ENCODE assay signal across 15 cellular contexts in the genomic region with DNA sequence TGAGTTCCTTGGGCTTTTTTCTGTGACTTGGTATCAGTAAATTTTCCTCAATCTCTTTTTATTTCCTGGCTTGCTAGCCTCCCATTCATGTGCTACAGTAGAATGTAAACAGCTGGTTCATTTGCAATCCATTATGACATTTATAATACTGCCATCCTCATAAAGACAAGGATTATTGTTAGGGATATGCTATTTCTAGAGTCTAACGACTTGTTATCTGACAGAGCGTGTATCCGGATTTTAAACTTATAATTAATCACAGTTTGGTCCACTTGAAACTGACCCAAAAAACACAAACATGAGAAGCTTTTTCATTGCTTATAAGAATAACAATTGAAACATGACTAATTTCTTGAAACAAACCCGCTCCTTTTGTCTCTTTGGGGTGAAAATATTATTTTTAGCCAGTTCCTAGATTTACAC.
DNase-seq lines count a peak whose midpoint lies in the region; ATAC-seq, FAIRE-seq and TF ChIP-seq lines count a peak whose summit lies in the region.
"Had no signal": no experiment of that assay in that cellular context is flagged by ENCODE, and none has a peak within 500 bp of the region (broad histone marks: within the 10 kb centered on the region; RNA-seq: fewer than 3 reads in every experiment).

No MANE protein-coding gene starts in this region.

- H3K18ac ChIP-seq in mesenchymal stem cell (ENCODE audit: low read depth in 1 of 2, low read length in 2 of 2): no peak overlapping the region

- H3K4me2 ChIP-seq in astrocyte (ENCODE audit: low read length): peak overlapping the region; percentile 57
- H3K4me2 ChIP-seq in mesenchymal stem cell (ENCODE audit: low read length, poor library complexity, severe bottlenecking): peak overlapping the region; percentile 11

- H3K4me1 ChIP-seq in astrocyte (ENCODE audit: insufficient read depth, low read length) (peaks cover 17% of the 10 kb centered on the region), mesenchymal stem cell (ENCODE audit: control insufficient read depth, insufficient read depth, low read depth, low read length) (no peaks in the 10 kb centered on the region)
- H3K4me1 ChIP-seq: Caco-2, psoas muscle had no signal

- H3K14ac ChIP-seq in mesenchymal stem cell (ENCODE audit: low read length in 2 of 2): no peak overlapping the region

- H3K79me1 ChIP-seq in mesenchymal stem cell (replicated peaks; ENCODE audit: low read length, poor library complexity, severe bottlenecking): no peaks in the 10 kb centered on the region

- no peaks in the 10 kb centered on the region for H3K4me1 Mint-ChIP-seq in astrocyte (ENCODE audit: low read depth, unreplicated experiment)
- no peaks in the 10 kb centered on the region for H3K4me1 Mint-ChIP-seq in activated T-cell treated with anti-CD3 and anti-CD28 coated beads, Interleukin-2, amount 50 U/mL, for 72 hours (ENCODE audit: low read depth)
- H3K4me1 Mint-ChIP-seq in activated CD4-positive, alpha-beta T cell treated with anti-CD3 and anti-CD28 coated beads, Interleukin-2, amount 10 ng/mL, durations not matched to agents 7 days and 5 days: no peaks in the 10 kb centered on the region

- no peaks in the 10 kb centered on the region for H4K20me1 ChIP-seq in astrocyte (ENCODE audit: insufficient read depth, low read length)

- ATAC-seq in HG02885 (IDR thresholded peaks at IDR 0.05; ENCODE audit: poor library complexity, unreplicated experiment): peak; percentile 38
- no peak for ATAC-seq in activated T-cell treated with anti-CD3 and anti-CD28 coated beads, Interleukin-2, amount 50 U/mL, for 72 hours (replicated peaks in 1 of 2)
- ATAC-seq: activated CD8-positive, alpha-beta T cell treated with anti-CD3 and anti-CD28 coated beads for 36 hours; PC-3; psoas muscle had no signal

- H3K27me3 Mint-ChIP-seq in astrocyte (ENCODE audit: low read depth, unreplicated experiment): no peaks in the 10 kb centered on the region
- H3K27me3 Mint-ChIP-seq in activated T-cell treated with anti-CD3 and anti-CD28 coated beads, Interleukin-2, amount 50 U/mL, for 72 hours (ENCODE audit: low read depth): peaks cover 12% of the 10 kb centered on the region
- no peaks in the 10 kb centered on the region for H3K27me3 Mint-ChIP-seq in activated CD4-positive, alpha-beta T cell treated with anti-CD3 and anti-CD28 coated beads, Interleukin-2, amount 10 ng/mL, durations not matched to agents 7 days and 5 days

- no peak overlapping the region for H3K4ac ChIP-seq in mesenchymal stem cell (ENCODE audit: low read depth in 1 of 2, low read length in 2 of 2)

- no peak overlapping the region for H4K8ac ChIP-seq in mesenchymal stem cell (ENCODE audit: low read length)

- no peak overlapping the region for H3K9ac ChIP-seq in astrocyte (ENCODE audit: low read length)
- H3K9ac ChIP-seq in mesenchymal stem cell (ENCODE audit: low read length): no peak overlapping the region

- H3K4me3 ChIP-seq in astrocyte (ENCODE audit: insufficient read depth, low read depth, low read length) (no peak overlapping the region), mesenchymal stem cell (ENCODE audit: insufficient read depth in 1 of 2, low read depth in 1 of 2, low read length in 2 of 2) (no peak overlapping the region)
- H3K4me3 ChIP-seq: psoas muscle had no signal

- H3K27me3 ChIP-seq in astrocyte (ENCODE audit: insufficient read depth, low read length): no peaks in the 10 kb centered on the region
- no peaks in the 10 kb centered on the region for H3K27me3 ChIP-seq in mesenchymal stem cell (ENCODE audit: control insufficient read depth in 1 of 2, insufficient read depth in 1 of 2, low read length in 2 of 2)
- H3K27me3 ChIP-seq: dorsolateral prefrontal cortex had no signal

- no peaks in the 10 kb centered on the region for H3K9me3 ChIP-seq in astrocyte (ENCODE audit: insufficient read depth, low read depth, low read length)
- H3K9me3 ChIP-seq in mesenchymal stem cell (ENCODE audit: control insufficient read depth, low read length): peaks cover 4% of the 10 kb centered on the region
- H3K9me3 ChIP-seq: Caco-2, psoas muscle had no signal

- H2BK120ac ChIP-seq in mesenchymal stem cell (ENCODE audit: low read depth, low read length): no peak overlapping the region

- no peaks in the 10 kb centered on the region for H3K9me3 Mint-ChIP-seq in astrocyte (ENCODE audit: unreplicated experiment)
- H3K9me3 Mint-ChIP-seq in activated T-cell treated with anti-CD3 and anti-CD28 coated beads, Interleukin-2, amount 50 U/mL, for 72 hours: no peaks in the 10 kb centered on the region
- H3K9me3 Mint-ChIP-seq in activated CD4-positive, alpha-beta T cell treated with anti-CD3 and anti-CD28 coated beads, Interleukin-2, amount 10 ng/mL, durations not matched to agents 7 days and 5 days: no peaks in the 10 kb centered on the region

- H3K36me3 ChIP-seq in astrocyte (ENCODE audit: insufficient read depth, low read length) (no peaks in the 10 kb centered on the region), mesenchymal stem cell (ENCODE audit: control insufficient read depth in 1 of 2, insufficient read depth in 2 of 2, low read depth in 1 of 2, low read length in 2 of 2) (no peaks in the 10 kb centered on the region)

- H2AK5ac ChIP-seq in mesenchymal stem cell (ENCODE audit: low read length, severe bottlenecking): no peak overlapping the region

- H3K36me3 Mint-ChIP-seq in astrocyte (ENCODE audit: low read depth, unreplicated experiment): no peaks in the 10 kb centered on the region
- no peaks in the 10 kb centered on the region for H3K36me3 Mint-ChIP-seq in activated T-cell treated with anti-CD3 and anti-CD28 coated beads, Interleukin-2, amount 50 U/mL, for 72 hours (ENCODE audit: insufficient read depth in 2 of 2)
- no peaks in the 10 kb centered on the region for H3K36me3 Mint-ChIP-seq in activated CD4-positive, alpha-beta T cell treated with anti-CD3 and anti-CD28 coated beads, Interleukin-2, amount 10 ng/mL, durations not matched to agents 7 days and 5 days (ENCODE audit: low read depth)
- H3K36me3 Mint-ChIP-seq: activated naive CD8-positive, alpha-beta T cell had no signal

- DNase-seq in GM04503 (ENCODE audit: low read depth) (peak; percentile 26), astrocyte (ENCODE audit: low read depth) (peak; percentile 82), mesenchymal stem cell (peak; percentile 34), anterior cingulate cortex (lab: John Stamatoyannopoulos, UW) (no peak)
- DNase-seq in activated CD4-positive, alpha-beta T cell treated with anti-CD3 and anti-CD28 coated beads, Interleukin-2, amount 50 U/mL, for 1 hour: no peak
- DNase-seq in activated T-cell treated with anti-CD3 and anti-CD28 coated beads, Interleukin-2, amount 50 U/mL, for 72 hours: no peak
- DNase-seq in activated CD4-positive, alpha-beta T cell treated with anti-CD3 and anti-CD28 coated beads, Interleukin-2, amount 10 ng/mL, durations not matched to agents 7 days and 5 days: no peak
- DNase-seq: activated CD8-positive, alpha-beta T cell treated with anti-CD3 and anti-CD28 coated beads for 36 hours; Caco-2; dorsolateral prefrontal cortex; NCI-H1694; PC-3; psoas muscle had no signal

- H3K27ac Mint-ChIP-seq in astrocyte (ENCODE audit: unreplicated experiment): no peak overlapping the region
- no peak overlapping the region for H3K27ac Mint-ChIP-seq in activated T-cell treated with anti-CD3 and anti-CD28 coated beads, Interleukin-2, amount 50 U/mL, for 72 hours
- no peak overlapping the region for H3K27ac Mint-ChIP-seq in activated CD4-positive, alpha-beta T cell treated with anti-CD3 and anti-CD28 coated beads, Interleukin-2, amount 10 ng/mL, durations not matched to agents 7 days and 5 days
- H3K27ac Mint-ChIP-seq: activated CD8-positive, alpha-beta T cell treated with anti-CD3 and anti-CD28 coated beads for 36 hours; activated naive CD8-positive, alpha-beta T cell had no signal

- no peak overlapping the region for H2BK15ac ChIP-seq in mesenchymal stem cell (ENCODE audit: low read depth, poor library complexity, severe bottlenecking)

- no peak overlapping the region for H3K23ac ChIP-seq in mesenchymal stem cell (ENCODE audit: low read length in 2 of 2)

- H4K91ac ChIP-seq in mesenchymal stem cell (ENCODE audit: low read length): no peak overlapping the region

- H3K79me2 ChIP-seq in astrocyte (ENCODE audit: insufficient read depth, low read length): no peaks in the 10 kb centered on the region

- no peak overlapping the region for H2BK12ac ChIP-seq in mesenchymal stem cell (ENCODE audit: low read length in 2 of 2)

- no peak overlapping the region for H3K4me3 Mint-ChIP-seq in astrocyte (ENCODE audit: unreplicated experiment)
- H3K4me3 Mint-ChIP-seq in activated T-cell treated with anti-CD3 and anti-CD28 coated beads, Interleukin-2, amount 50 U/mL, for 72 hours: no peak overlapping the region
- H3K4me3 Mint-ChIP-seq in activated CD4-positive, alpha-beta T cell treated with anti-CD3 and anti-CD28 coated beads, Interleukin-2, amount 10 ng/mL, durations not matched to agents 7 days and 5 days: no peak overlapping the region
- H3K4me3 Mint-ChIP-seq: activated CD8-positive, alpha-beta T cell treated with anti-CD3 and anti-CD28 coated beads for 36 hours; activated naive CD8-positive, alpha-beta T cell had no signal

- CTCF ChIA-PET in activated CD4-positive, alpha-beta T cell treated with anti-CD3 and anti-CD28 coated beads, Interleukin-2, amount 10 ng/mL, durations not matched to agents 7 days and 5 days (lab: Charles Lee): interaction anchor here (1.1 kb wide), 1 partner anchor 21 kb away, joined by 3 read pairs; no protein-coding TSS in a partner anchor

- H3K27ac ChIP-seq in astrocyte (ENCODE audit: low read depth, low read length) (no peak overlapping the region), mesenchymal stem cell (ENCODE audit: low read length, poor library complexity, severe bottlenecking) (no peak overlapping the region)
- H3K27ac ChIP-seq: dorsolateral prefrontal cortex, psoas muscle had no signal

- POLR2A ChIA-PET in activated CD4-positive, alpha-beta T cell treated with anti-CD3 and anti-CD28 coated beads, Interleukin-2, amount 10 ng/mL, durations not matched to agents 7 days and 5 days (lab: Charles Lee): no interaction called here

- TF ChIP-seq CTCF in astrocyte (IDR thresholded peaks at IDR 0.05; ENCODE audit: insufficient read depth, low read depth, low read length): no peak

- peak; percentile 47 for FAIRE-seq in astrocyte (lab: Jason Lieb, UNC)

- WGBS in mesenchymal stem cell: no CpG with 5 or more reads among the region's 4 CpGs

- H2AFZ ChIP-seq in astrocyte (ENCODE audit: low read depth, low read length) (no peak overlapping the region), mesenchymal stem cell (ENCODE audit: low read depth, low read length) (no peak overlapping the region)

- no peak overlapping the region for H2BK5ac ChIP-seq in mesenchymal stem cell (ENCODE audit: low read depth, low read length, poor library complexity, severe bottlenecking)

Comparison
In these comparisons a context has a peak if more than half of its experiments do, and no peak if none do; other contexts are left out.
1. DNase-seq: peak in GM04503 (single experiment), astrocyte (single experiment) and mesenchymal stem cell (single experiment); none in activated CD4-positive, alpha-beta T cell treated with anti-CD3 and anti-CD28 coated beads, Interleukin-2, amount 50 U/mL, for 1 hour (single experiment), activated T-cell treated with anti-CD3 and anti-CD28 coated beads, Interleukin-2, amount 50 U/mL, for 72 hours (0 of 2), activated CD4-positive, alpha-beta T cell treated with anti-CD3 and anti-CD28 coated beads, Interleukin-2, amount 10 ng/mL, durations not matched to agents 7 days and 5 days (single experiment) and anterior cingulate cortex (0 of 58).